ENCODE assay signal across 8 cellular contexts in genomic region chr16:28538733-28539596, GRCh38. TPM values are rescaled to one million over a fixed set of nuclear protein-coding genes. Genes with fewer than 3 reads are reported as not detected.
DNase-seq lines count a peak whose midpoint lies in the region; ATAC-seq and TF ChIP-seq lines count a peak whose summit lies in the region.

A gene with protein sequence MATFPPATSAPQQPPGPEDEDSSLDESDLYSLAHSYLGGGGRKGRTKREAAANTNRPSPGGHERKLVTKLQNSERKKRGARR (minus strand): TSS chr16:28538974. CDS start chr16:28538907, 67 bp downstream.

- no peaks in the 10 kb centered on the region for H3K9me3 Mint-ChIP-seq in naive thymus-derived CD8-positive, alpha-beta T cell

- H3K9me2 ChIP-seq in PC-3 (replicated peaks; ENCODE audit: low read length): no peaks in the 10 kb centered on the region

- peak within 1 kb of the TSS; percentile 11 to 88 (median 74) for H3K27ac Mint-ChIP-seq in naive thymus-derived CD8-positive, alpha-beta T cell

- H3K27me3 ChIP-seq in BJ (ENCODE audit: control insufficient read depth, insufficient read depth, low read length) (no peaks in the 10 kb centered on the region), PC-3 (ENCODE audit: low read length) (no peaks in the 10 kb centered on the region), esophagus muscularis mucosa (no peaks in the 10 kb centered on the region)

- WGBS in esophagus muscularis mucosa: 28% methylated on average over 20 of the region's 22 CpGs

- H3K9ac ChIP-seq in PC-3 (ENCODE audit: low read length): peak within 1 kb of the TSS; percentile 55

- H3K79me2 ChIP-seq in PC-3 (ENCODE audit: low read length): peaks cover 9% of the 10 kb centered on the region; the same call in 1 of the 2 replicates

- TF ChIP-seq POLR2A in esophagus muscularis mucosa (IDR thresholded peaks at IDR 0.05; ENCODE audit: low read depth): peak; percentile 92

- H3K4me3 Mint-ChIP-seq in naive thymus-derived CD8-positive, alpha-beta T cell: peak within 1 kb of the TSS in 1 of 10 donors; percentile 19

- DNase-seq in BJ (ENCODE audit: low read depth) (peak; percentile 93), PC-3 (peak; percentile 93), esophagus muscularis mucosa (ENCODE audit: extremely low spot score) (peak; percentile 99), NCI-H187 (lab: John Stamatoyannopoulos, UW) (no peak), DMS79 (lab: John Stamatoyannopoulos, UW) (no peak)
- no peak for DNase-seq in naive thymus-derived CD8-positive, alpha-beta T cell
- no peak for DNase-seq in activated CD4-positive, CD25-positive, alpha-beta regulatory T cell treated with anti-CD3 and anti-CD28 coated beads, Interleukin-2, amount 50 U/mL, for 72 hours
- no peak for DNase-seq in stimulated activated CD4-positive, alpha-beta T cell treated with anti-CD3 and anti-CD28 coated beads, Interleukin-2, amount 100 ng/mL, for 48 hours

- no peaks in the 10 kb centered on the region for H3K9me3 ChIP-seq in PC-3 (ENCODE audit: low read length)
- H3K9me3 ChIP-seq in esophagus muscularis mucosa: peaks cover 0 to 4% (median 0%) of the 10 kb centered on the region in 4 donors

- CTCF ChIA-PET in BJ (lab: Yijun Ruan, JAX) (interaction anchor here (0.7 kb wide), 1 partner anchor 18 kb away, joined by 3 read pairs; no protein-coding TSS in a partner anchor), PC-3 (lab: Charles Lee) (no interaction called here)

- H3K4me1 Mint-ChIP-seq in naive thymus-derived CD8-positive, alpha-beta T cell: peaks cover 23 to 41% (median 28%) of the 10 kb centered on the region in 4 donors

- peak; percentile 97 for ATAC-seq in PC-3
- ATAC-seq in naive thymus-derived CD8-positive, alpha-beta T cell: no peak

- H2AFZ ChIP-seq in PC-3 (ENCODE audit: low read length): peak within 1 kb of the TSS; percentile 80

- BruUV-seq in PC-3 (replicated peaks; lab: Mats Ljungman, UMichigan): TSS peak; percentile 85

- peaks cover 15% of the 10 kb centered on the region for H3K4me1 ChIP-seq in PC-3 (ENCODE audit: insufficient read depth, low read length)
- H3K4me1 ChIP-seq in esophagus muscularis mucosa: peaks cover 16 to 54% (median 42%) of the 10 kb centered on the region in 4 donors

- no peaks in the 10 kb centered on the region for H4K20me1 ChIP-seq in PC-3 (ENCODE audit: low read length)

- no peaks in the 10 kb centered on the region for H3F3A ChIP-seq in PC-3 (ENCODE audit: low read length, unreplicated experiment)

- POLR2A ChIA-PET in BJ (lab: Charles Lee) (no interaction called here), PC-3 (lab: Charles Lee; ENCODE audit: unreplicated experiment) (no interaction called here)
- POLR2A ChIA-PET in naive thymus-derived CD8-positive, alpha-beta T cell (lab: Charles Lee): interaction anchor here (0.6 to 1.0 kb wide), 2 partner anchors 9 to 49 kb away, joined by 3 read pairs; no protein-coding TSS in a partner anchor

- TF ChIP-seq EP300 in esophagus muscularis mucosa (IDR thresholded peaks at IDR 0.05): no peak

- H3K36me3 Mint-ChIP-seq in naive thymus-derived CD8-positive, alpha-beta T cell: peaks cover 0 to 4% (median 2%) of the 10 kb centered on the region in 3 donors

- H3K4me2 ChIP-seq in PC-3 (ENCODE audit: low read length): peak within 1 kb of the TSS; percentile 79

- H3K27ac ChIP-seq in PC-3 (ENCODE audit: low read length) (peak within 1 kb of the TSS; percentile 20), esophagus muscularis mucosa (replicated peaks in 1 of 4) (peak within 1 kb of the TSS; percentile 92 to 95 (median 94))

- no peaks in the 10 kb centered on the region for H3K27me3 Mint-ChIP-seq in naive thymus-derived CD8-positive, alpha-beta T cell

- TF ChIP-seq CTCF in BJ (IDR thresholded peaks at IDR 0.05; ENCODE audit: insufficient read depth, low read depth, low read length): no peak
- TF ChIP-seq CTCF in PC-3 (conservative IDR thresholded peaks at IDR 0.05; ENCODE audit: low read depth, low read length): no peak
- TF ChIP-seq CTCF in esophagus muscularis mucosa (IDR thresholded peaks at IDR 0.05): peak in 1 of 3 experiments; percentile 6

- H3K36me3 ChIP-seq in BJ (ENCODE audit: control insufficient read depth, insufficient read depth, low read length): peaks cover 13% of the 10 kb centered on the region
- H3K36me3 ChIP-seq in PC-3 (ENCODE audit: low read depth, low read length): no peaks in the 10 kb centered on the region
- H3K36me3 ChIP-seq in esophagus muscularis mucosa: peaks cover 0 to 26% (median 15%) of the 10 kb centered on the region in 4 donors

- H3K4me3 ChIP-seq in BJ (ENCODE audit: low read depth, low read length): peak within 1 kb of the TSS; percentile 57
- H3K4me3 ChIP-seq in PC-3 (ENCODE audit: low read length): peak within 1 kb of the TSS; percentile 54
- H3K4me3 ChIP-seq in esophagus muscularis mucosa: peak within 1 kb of the TSS; percentile 58 to 67 (median 62)

- intact Hi-C loops in PC-3 (cut with micrococcal nuclease): no loop called here
- intact Hi-C loops in esophagus muscularis mucosa (cut with DNase I): no loop called here

RNA-seq across cellular contexts. Expression of the gene that starts here (rescaled TPM):
- 31.4 and 88.9 TPM in 2 replicates for polyA plus RNA-seq in BJ (2011; rRNA removed)
- polyA minus RNA-seq in BJ (2011; rRNA and poly(A)+ RNA removed): 14.4 and 14.9 TPM in 2 replicates
- total RNA-seq in PC-3 (2014; rRNA removed): 9.2 and 16.5 TPM in 2 replicates
- total RNA-seq in esophagus muscularis mucosa: 10 to 100 TPM; 30.3 to 66.1 (median 51.3) TPM
- total RNA-seq in naive thymus-derived CD8-positive, alpha-beta T cell: under 1 TPM in 1 of 2 experiments, not detected in 1; 0.05 TPM
- polyA plus RNA-seq in naive thymus-derived CD8-positive, alpha-beta T cell: not detected

Comparison
In these comparisons a context has a peak if more than half of its experiments do, and no peak if none do; other contexts are left out.
1. RNA of the gene that starts here (polyA plus RNA-seq): 31.4 to 88.9 TPM in BJ; not detected in naive thymus-derived CD8-positive, alpha-beta T cell; every median in the first group is over 10 times any median in the second.
2. DNase-seq: peak in BJ (single experiment), PC-3 (single experiment) and esophagus muscularis mucosa (single experiment); none in naive thymus-derived CD8-positive, alpha-beta T cell (0 of 10), NCI-H187 (0 of 2), activated CD4-positive, CD25-positive, alpha-beta regulatory T cell treated with anti-CD3 and anti-CD28 coated beads, Interleukin-2, amount 50 U/mL, for 72 hours (single experiment), DMS79 (single experiment) and stimulated activated CD4-positive, alpha-beta T cell treated with anti-CD3 and anti-CD28 coated beads, Interleukin-2, amount 100 ng/mL, for 48 hours (0 of 2).
3. Peak in every context shown above with its lines, with median percentiles within 50 percentile points of each other: H3K4me3 ChIP-seq.